Comparison of ENCODE assay signal across 15 cellular contexts in genomic region chr3:123546133-123546755, GRCh38. TPM values are rescaled to one million over a fixed set of nuclear protein-coding genes. Genes with fewer than 3 reads are reported as not detected.
DNase-seq lines count a peak whose midpoint lies in the region; ATAC-seq and TF ChIP-seq lines count a peak whose summit lies in the region.
"Had no signal": no experiment of that assay in that cellular context is flagged by ENCODE, and none has a peak within 500 bp of the region (broad histone marks: within the 10 kb centered on the region; RNA-seq: fewer than 3 reads in every experiment).

No MANE protein-coding gene starts in this region.

- H3K9ac ChIP-seq in mammary epithelial cell (ENCODE audit: insufficient read depth, low read length), result no peak overlapping the region

- ATAC-seq in GM18517 (IDR thresholded peaks at IDR 0.05; ENCODE audit: unreplicated experiment), result no peak
- no peak for ATAC-seq in omental fat pad (ENCODE audit: low FRiP score)
- ATAC-seq: A549; activated T-cell treated with anti-CD3 and anti-CD28 coated beads, Interleukin-2, amount 50 U/mL, for 72 hours had no signal

- H3K27me3 ChIP-seq in A673 (replicated peaks; ENCODE audit: insufficient read depth, low read depth, low read length, poor library complexity) (no peaks in the 10 kb centered on the region), mammary epithelial cell (ENCODE audit: insufficient read depth, low read length) (no peaks in the 10 kb centered on the region)
- H3K27me3 ChIP-seq: tibial nerve had no signal

- intact Hi-C loops in A673 (cut with micrococcal nuclease; ENCODE audit: unreplicated experiment), result no loop called here
- intact Hi-C loops in mammary epithelial cell (cut with micrococcal nuclease), result no loop called here
- intact Hi-C loops in OCI-LY7 (cut with micrococcal nuclease; ENCODE audit: unreplicated experiment), result no loop called here

- H3K27ac ChIP-seq in A673 (ENCODE audit: low read depth, low read length, poor library complexity, severe bottlenecking) (peak overlapping the region; percentile 5), mammary epithelial cell (ENCODE audit: insufficient read depth, low read depth, low read length) (no peak overlapping the region), OCI-LY7 (ENCODE audit: low read depth, low read length, poor library complexity, severe bottlenecking) (no peak overlapping the region)
- H3K27ac ChIP-seq: A549, tibial nerve had no signal

- H3K4me2 ChIP-seq in mammary epithelial cell (ENCODE audit: insufficient read depth, low read depth, low read length) (peak overlapping the region; percentile 10), OCI-LY7 (ENCODE audit: low read length) (no peak overlapping the region)
- H3K4me2 ChIP-seq: A549 had no signal

- no peak for TF ChIP-seq CTCF in A673 (conservative IDR thresholded peaks at IDR 0.05; ENCODE audit: low read depth, low read length)
- no peak for TF ChIP-seq CTCF in mammary epithelial cell (conservative IDR thresholded peaks at IDR 0.05 in 1 of 2, IDR thresholded peaks at IDR 0.05 in 1 of 2; ENCODE audit: extremely low read depth in 1 of 2, insufficient read depth in 1 of 2, low read depth in 1 of 2, low read length in 2 of 2)
- no peak for TF ChIP-seq CTCF in OCI-LY7 (conservative IDR thresholded peaks at IDR 0.05; ENCODE audit: low read length)
- no peak for TF ChIP-seq CTCF in omental fat pad (IDR thresholded peaks at IDR 0.05)

- H3K9me3 ChIP-seq in A673 (ENCODE audit: low read depth, low read length, poor library complexity, severe bottlenecking) (no peaks in the 10 kb centered on the region), mammary epithelial cell (replicated peaks; ENCODE audit: insufficient read depth, low read length) (no peaks in the 10 kb centered on the region), OCI-LY7 (ENCODE audit: low read length) (no peaks in the 10 kb centered on the region)
- H3K9me3 ChIP-seq: A549, tibial nerve had no signal

- H3K79me2 ChIP-seq in mammary epithelial cell (ENCODE audit: insufficient read depth, low read length) (peaks cover 69% of the 10 kb centered on the region), OCI-LY7 (ENCODE audit: insufficient read depth, low read depth, low read length) (no peaks in the 10 kb centered on the region)

- H3K9me2 ChIP-seq in OCI-LY7 (ENCODE audit: insufficient read depth, low read length), result no peaks in the 10 kb centered on the region

- H3K4me1 ChIP-seq in A673 (ENCODE audit: insufficient read depth, low read length, poor library complexity, severe bottlenecking) (peaks cover 9% of the 10 kb centered on the region), mammary epithelial cell (ENCODE audit: insufficient read depth, low read length) (peaks cover 3% of the 10 kb centered on the region), OCI-LY7 (ENCODE audit: insufficient read depth, low read length, poor library complexity, severe bottlenecking) (no peaks in the 10 kb centered on the region)
- H3K4me1 ChIP-seq: A549 had no signal

- peak; percentile 27 for DNase-seq in A673 (ENCODE audit: low spot score)
- peak; percentile 77 for DNase-seq in HT1080 (ENCODE audit: low read depth)
- DNase-seq in mammary epithelial cell, result peak; percentile 36
- DNase-seq in globus pallidus (ENCODE audit: low spot score), result peak; percentile 51
- DNase-seq in stimulated activated CD4-positive, alpha-beta T cell treated with anti-CD3 and anti-CD28 coated beads, Interleukin-4, amount 100 ng/mL, for 4 hours, result no peak
- DNase-seq in OCI-LY7 (ENCODE audit: low spot score), result no peak
- DNase-seq in omental fat pad (ENCODE audit: low spot score), result no peak
- DNase-seq: activated T-cell treated with anti-CD3 and anti-CD28 coated beads, Interleukin-2, amount 50 U/mL, for 72 hours; aorta; NCI-H1105; NCI-H345 had no signal

- CTCF ChIA-PET in A673 (lab: Charles Lee) (no interaction called here), mammary epithelial cell (lab: Charles Lee; ENCODE audit: low non-redundant PET) (no interaction called here), OCI-LY7 (lab: Charles Lee; ENCODE audit: unreplicated experiment) (no interaction called here)

- H3K36me3 ChIP-seq in A673 (ENCODE audit: insufficient read depth, low read length, poor library complexity, severe bottlenecking) (no peaks in the 10 kb centered on the region), mammary epithelial cell (ENCODE audit: insufficient read depth, low read length) (peaks cover 9% of the 10 kb centered on the region), OCI-LY7 (ENCODE audit: insufficient read depth, low read length) (no peaks in the 10 kb centered on the region)

- no peaks in the 10 kb centered on the region for H4K20me1 ChIP-seq in mammary epithelial cell (ENCODE audit: insufficient read depth, low read length)
- no peaks in the 10 kb centered on the region for H4K20me1 ChIP-seq in OCI-LY7 (ENCODE audit: insufficient read depth, low read length)

- BruUV-seq in A673 (replicated peaks; lab: Mats Ljungman, UMichigan) (no TSS peak), mammary epithelial cell (replicated peaks; lab: Mats Ljungman, UMichigan) (no TSS peak), OCI-LY7 (replicated peaks; lab: Mats Ljungman, UMichigan) (no TSS peak)

- WGBS in mammary epithelial cell (ENCODE audit: low coverage, missing lambda C conversion rate), result 46% methylated on average over 4 of the region's 4 CpGs

- H2AFZ ChIP-seq in mammary epithelial cell (ENCODE audit: low read depth, low read length) (no peak overlapping the region), OCI-LY7 (ENCODE audit: low read length) (no peak overlapping the region)

- POLR2A ChIA-PET in A673 (lab: Charles Lee; ENCODE audit: low non-redundant PET) (no interaction called here), OCI-LY7 (lab: Charles Lee) (no interaction called here)

- in situ Hi-C loops in mammary epithelial cell (cut with MboI; ENCODE audit: low sequenced_read_pairs in 2 of 2), result no loop called here

- dilution Hi-C loops in mammary epithelial cell (cut with HindIII; ENCODE audit: low sequenced_read_pairs), result no loop called here

- H3K4me3 ChIP-seq in A673 (ENCODE audit: low read depth, low read length, poor library complexity, severe bottlenecking), result no peak overlapping the region
- H3K4me3 ChIP-seq in mammary epithelial cell (replicated peaks in 1 of 3; ENCODE audit: insufficient read depth in 1 of 3, low read depth in 2 of 3, low read length in 3 of 3), result no peak overlapping the region
- H3K4me3 ChIP-seq in OCI-LY7 (ENCODE audit: low read depth, low read length, poor library complexity, severe bottlenecking), result no peak overlapping the region
- H3K4me3 ChIP-seq: A549, lung, tibial nerve had no signal

RNA-seq across cellular contexts. Expression of gene HACD2, which starts 38.6 kb away (rescaled TPM):
- total RNA-seq in A673 (2021) (45.4 and 49.3 TPM in 2 replicates), mammary epithelial cell (100 to 1,000 TPM in 1 of 2 donors, 10 to 100 TPM in 1; 98.5 to 199 TPM), OCI-LY7 (2022) (18.0 and 22.5 TPM in 2 replicates), omental fat pad (10 to 100 TPM; 31.7 to 44.9 (median 34.0) TPM)
- 33.5 and 48.7 TPM in 2 replicates for total RNA-seq in HT1080 (2014; rRNA removed; shearing (Covaris generic))
- 40.7 and 49.7 TPM in 2 replicates for polyA plus RNA-seq in HT1080 (2015; cell fraction: cytosol; rRNA removed)
- polyA plus RNA-seq in HT1080 (2015; cell fraction: nucleus; rRNA removed), result 43.1 and 50.2 TPM in 2 replicates
- 74.9 TPM for polyA plus RNA-seq in mammary epithelial cell
- polyA minus RNA-seq in mammary epithelial cell, result 48.9 TPM
- total RNA-seq in OCI-LY7 (2014; rRNA removed; shearing (Covaris generic)), result 6.5 and 10.2 TPM in 2 replicates

Comparison
In these comparisons a context has a peak if more than half of its experiments do, and no peak if none do; other contexts are left out.
1. DNase-seq: peak in A673 (single experiment), HT1080 (single experiment), mammary epithelial cell (single experiment) and globus pallidus (single experiment); none in stimulated activated CD4-positive, alpha-beta T cell treated with anti-CD3 and anti-CD28 coated beads, Interleukin-4, amount 100 ng/mL, for 4 hours (0 of 2), OCI-LY7 (single experiment) and omental fat pad (single experiment).